In genomic region chr7:98418636-98419315, GRCh38 we compare ENCODE assay signal across 8 cellular contexts. TPM values are rescaled to one million over a fixed set of nuclear protein-coding genes. Genes with fewer than 3 reads are reported as not detected.
DNase-seq lines count a peak whose midpoint lies in the region; ATAC-seq, FAIRE-seq and TF ChIP-seq lines count a peak whose summit lies in the region.

No MANE protein-coding gene starts in this region.

- no peak for TF ChIP-seq POLR2A in A549 (IDR thresholded peaks at IDR 0.05; ENCODE audit: low read length)

- H3K9me3 ChIP-seq in A549, result no peaks in the 10 kb centered on the region; the same call in 2 of the 3 replicates

- peak overlapping the region; percentile 85 to 90 for H3K27ac ChIP-seq in A549

- no peak overlapping the region for H3K4me3 Mint-ChIP-seq in activated CD8-positive, alpha-beta T cell treated with anti-CD3 and anti-CD28 coated beads, Interleukin-2, amount 10 ng/mL, durations not matched to agents 7 days and 5 days

- no peak overlapping the region for H3K4me3 ChIP-seq in A549

- peak overlapping the region; percentile 63 for H3K4me2 ChIP-seq in A549

- TF ChIP-seq EP300 in A549 (IDR thresholded peaks at IDR 0.05), result peak; percentile 96 to 97

- DNase-seq in A549 (ENCODE audit: low read depth in 1 of 2, low spot score in 1 of 2), result peak; percentile 100
- peak; percentile 98 for DNase-seq in HCEC 1CT
- DNase-seq in activated CD8-positive, alpha-beta T cell treated with anti-CD3 and anti-CD28 coated beads, Interleukin-2, amount 10 ng/mL, durations not matched to agents 7 days and 5 days, result peak; percentile 23
- peak; percentile 95 for DNase-seq in kidney glomerular epithelial cell (lab: John Stamatoyannopoulos, UW)
- no peak for DNase-seq in superior temporal gyrus (ENCODE audit: extremely low spot score)
- no peak for DNase-seq in activated CD4-positive, CD25-positive, alpha-beta regulatory T cell (lab: John Stamatoyannopoulos, UW)
- DNase-seq in NCI-H2107 (lab: John Stamatoyannopoulos, UW), result no peak

- H3K27ac Mint-ChIP-seq in activated CD8-positive, alpha-beta T cell treated with anti-CD3 and anti-CD28 coated beads, Interleukin-2, amount 10 ng/mL, durations not matched to agents 7 days and 5 days, result no peak overlapping the region

- peak; percentile 42 to 50; a peak in 3 of 5 replicates for TF ChIP-seq RAD21 in A549 (conservative IDR thresholded peaks at IDR 0.05 in 1 of 2, IDR thresholded peaks at IDR 0.05 in 1 of 2)

- H3K4me1 ChIP-seq in A549, result peaks cover 46% of the 10 kb centered on the region

- H3K9me3 Mint-ChIP-seq in activated CD8-positive, alpha-beta T cell treated with anti-CD3 and anti-CD28 coated beads, Interleukin-2, amount 10 ng/mL, durations not matched to agents 7 days and 5 days (ENCODE audit: insufficient read depth), result no peaks in the 10 kb centered on the region

- FAIRE-seq in A549 (lab: Jason Lieb, UNC), result peak; percentile 98

- POLR2A ChIA-PET in A549 (lab: Yijun Ruan, JAX), result interaction anchor here (0.6 to 2.7 kb wide), 4 partner anchors 9 to 87 kb away, joined by 3 to 18 read pairs (median 8); partner anchors contain the start of gene BAIAP2L1
- POLR2A ChIA-PET in activated CD8-positive, alpha-beta T cell treated with anti-CD3 and anti-CD28 coated beads, Interleukin-2, amount 10 ng/mL, durations not matched to agents 7 days and 5 days (lab: Charles Lee), result no interaction called here

- ATAC-seq in A549 (peak; percentile 91 to 95), GM18511 (IDR thresholded peaks at IDR 0.05; ENCODE audit: unreplicated experiment) (no peak)
- peak; percentile 36 for ATAC-seq in activated CD8-positive, alpha-beta T cell treated with anti-CD3 and anti-CD28 coated beads, Interleukin-2, amount 10 ng/mL, durations not matched to agents 7 days and 5 days

- H3K4me1 Mint-ChIP-seq in activated CD8-positive, alpha-beta T cell treated with anti-CD3 and anti-CD28 coated beads, Interleukin-2, amount 10 ng/mL, durations not matched to agents 7 days and 5 days (ENCODE audit: low read depth), result no peaks in the 10 kb centered on the region

- 2% methylated on average over 7 of the region's 7 CpGs for WGBS in A549 (ENCODE audit: missing lambda C conversion rate)

- peaks cover 7% of the 10 kb centered on the region for H3K27me3 Mint-ChIP-seq in activated CD8-positive, alpha-beta T cell treated with anti-CD3 and anti-CD28 coated beads, Interleukin-2, amount 10 ng/mL, durations not matched to agents 7 days and 5 days (ENCODE audit: low read depth)

- H3K36me3 Mint-ChIP-seq in activated CD8-positive, alpha-beta T cell treated with anti-CD3 and anti-CD28 coated beads, Interleukin-2, amount 10 ng/mL, durations not matched to agents 7 days and 5 days (ENCODE audit: low read depth), result no peaks in the 10 kb centered on the region

- CTCF ChIA-PET in A549 (lab: Yijun Ruan, JAX), result interaction anchor here (0.9 to 11.5 kb wide), 9 partner anchors 13 to 460 kb away, joined by 3 to 192 read pairs (median 9); partner anchors contain the start of genes BAIAP2L1 and TRRAP
- CTCF ChIA-PET in activated CD8-positive, alpha-beta T cell treated with anti-CD3 and anti-CD28 coated beads, Interleukin-2, amount 10 ng/mL, durations not matched to agents 7 days and 5 days (lab: Charles Lee), result interaction anchor here (0.6 to 5.1 kb wide), 2 partner anchors 132 to 423 kb away, joined by 3 to 17 read pairs; no protein-coding TSS in a partner anchor

- TF ChIP-seq CTCF in A549 (IDR thresholded peaks at IDR 0.05), result no peak

TF ChIP-seq in A549, 52 proteins besides CTCF, POLR2A, EP300 and RAD21 (continues in another document):
- TF ChIP-seq JUN (IDR thresholded peaks at IDR 0.05) (peak; percentile 99), TP53 (CRISPR knock-in tag; IDR thresholded peaks at IDR 0.05) (0 out of 2 replicates have a peak, but pooled peaks have one; percentile 58), SMC3 (IDR thresholded peaks at IDR 0.05) (peak; percentile 45; the same call in 1 of the 3 replicates), NPAS2 (CRISPR knock-in tag; IDR thresholded peaks at IDR 0.05; ENCODE audit: borderline replicate concordance) (no peak), CBX2 (IDR thresholded peaks at IDR 0.05; ENCODE audit: borderline replicate concordance, low read depth) (no peak), FOXS1 (CRISPR knock-in tag; IDR thresholded peaks at IDR 0.05) (peak; percentile 66; the same call in 1 of the 2 replicates), JUNB (IDR thresholded peaks at IDR 0.05) (peak; percentile 100), CEBPB (IDR thresholded peaks at IDR 0.05) (peak; percentile 50 to 90; a peak in 2 of 4 replicates), HOXB5 (CRISPR knock-in tag; IDR thresholded peaks at IDR 0.05) (no peak; the same call in 1 of the 2 replicates), FOSL2 (IDR thresholded peaks at IDR 0.05) (peak; percentile 100), FOSL2 (CRISPR knock-in tag; IDR thresholded peaks at IDR 0.05) (peak; percentile 100), ZC3H11A (IDR thresholded peaks at IDR 0.05) (no peak), HOXA7 (CRISPR knock-in tag; IDR thresholded peaks at IDR 0.05) (0 out of 2 replicates have a peak, but pooled peaks have one; percentile 45), GATA3 (IDR thresholded peaks at IDR 0.05; ENCODE audit: borderline replicate concordance) (peak; percentile 99), CBX8 (IDR thresholded peaks at IDR 0.05) (no peak), RFX5 (IDR thresholded peaks at IDR 0.05) (peak; percentile 59), E2F6 (IDR thresholded peaks at IDR 0.05; ENCODE audit: borderline replicate concordance, low read depth) (peak; percentile 45; the same call in 1 of the 2 replicates), PHF8 (IDR thresholded peaks at IDR 0.05; ENCODE audit: borderline replicate concordance, low read depth) (no peak), PBX3 (IDR thresholded peaks at IDR 0.05) (peak; percentile 89), POLR2AphosphoS2 (conservative IDR thresholded peaks at IDR 0.05; ENCODE audit: low read length) (no peak), KDM5A (IDR thresholded peaks at IDR 0.05) (no peak), RCOR1 (IDR thresholded peaks at IDR 0.05; ENCODE audit: low read depth, low read length) (no peak), ZFP36 (IDR thresholded peaks at IDR 0.05; ENCODE audit: borderline replicate concordance, partially characterized antibody) (peak; percentile 59), SREBF2 (IDR thresholded peaks at IDR 0.05) (no peak), RARB (CRISPR knock-in tag; IDR thresholded peaks at IDR 0.05) (peak; percentile 95), MYC (IDR thresholded peaks at IDR 0.05; ENCODE audit: borderline replicate concordance, low read length) (no peak), NFE2L2 (conservative IDR thresholded peaks at IDR 0.05; ENCODE audit: low read length) (peak; percentile 27; the same call in 1 of the 2 replicates), MAX (IDR thresholded peaks at IDR 0.05) (peak; percentile 95), ESRRA (IDR thresholded peaks at IDR 0.05; ENCODE audit: borderline replicate concordance, low read length) (peak; percentile 87; the same call in 1 of the 2 replicates)
- TF ChIP-seq, protein P1, sequence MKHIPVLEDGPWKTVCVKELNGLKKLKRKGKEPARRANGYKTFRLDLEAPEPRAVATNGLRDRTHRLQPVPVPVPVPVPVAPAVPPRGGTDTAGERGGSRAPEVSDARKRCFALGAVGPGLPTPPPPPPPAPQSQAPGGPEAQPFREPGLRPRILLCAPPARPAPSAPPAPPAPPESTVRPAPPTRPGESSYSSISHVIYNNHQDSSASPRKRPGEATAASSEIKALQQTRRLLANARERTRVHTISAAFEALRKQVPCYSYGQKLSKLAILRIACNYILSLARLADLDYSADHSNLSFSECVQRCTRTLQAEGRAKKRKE (CRISPR knock-in tag; IDR thresholded peaks at IDR 0.05; ENCODE audit: low read depth), result peak; percentile 68
- TF ChIP-seq, protein P2, sequence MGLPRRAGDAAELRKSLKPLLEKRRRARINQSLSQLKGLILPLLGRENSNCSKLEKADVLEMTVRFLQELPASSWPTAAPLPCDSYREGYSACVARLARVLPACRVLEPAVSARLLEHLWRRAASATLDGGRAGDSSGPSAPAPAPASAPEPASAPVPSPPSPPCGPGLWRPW (IDR thresholded peaks at IDR 0.05), result peak; percentile 64

RNA-seq across cellular contexts. Expression of gene BAIAP2L1, which starts 17.9 kb away (rescaled TPM):
- 79.1 and 89.3 TPM in 2 replicates for polyA plus RNA-seq in A549 (2011; rRNA removed)
- 56.6 and 59.7 TPM in 2 replicates for polyA plus RNA-seq in A549 (2012; cell fraction: cytosol; rRNA removed)
- 62.6 and 68.6 TPM in 2 replicates for polyA plus RNA-seq in A549 (2012; cell fraction: nucleus; rRNA removed)
- 39.4 to 45.9 TPM (median 40.4 TPM) in 3 replicates for polyA plus RNA-seq in A549 (2017; fragmentation: RNase III; extraction: RNeasy Plus Mini Kit Qiagen cat#74134 plus additional on column Dnase treatment)
- 57.4 and 62.0 TPM in 2 replicates for polyA minus RNA-seq in A549 (2011; rRNA and poly(A)+ RNA removed)
- total RNA-seq in activated CD8-positive, alpha-beta T cell treated with anti-CD3 and anti-CD28 coated beads, Interleukin-2, amount 10 ng/mL, durations not matched to agents 7 days and 5 days, result 1 to 10 TPM in 1 of 2 experiments, under 1 TPM in 1; 0.89 to 1.0 TPM

Comparison
In these comparisons a context has a peak if more than half of its experiments do, and no peak if none do; other contexts are left out.
1. DNase-seq: peak in A549 (2 of 2), HCEC 1CT (single experiment), activated CD8-positive, alpha-beta T cell treated with anti-CD3 and anti-CD28 coated beads, Interleukin-2, amount 10 ng/mL, durations not matched to agents 7 days and 5 days (single experiment) and kidney glomerular epithelial cell (single experiment); none in superior temporal gyrus (single experiment), activated CD4-positive, CD25-positive, alpha-beta regulatory T cell (0 of 4) and NCI-H2107 (single experiment).